ENCODE assay signal across 8 cellular contexts in the genomic region with DNA sequence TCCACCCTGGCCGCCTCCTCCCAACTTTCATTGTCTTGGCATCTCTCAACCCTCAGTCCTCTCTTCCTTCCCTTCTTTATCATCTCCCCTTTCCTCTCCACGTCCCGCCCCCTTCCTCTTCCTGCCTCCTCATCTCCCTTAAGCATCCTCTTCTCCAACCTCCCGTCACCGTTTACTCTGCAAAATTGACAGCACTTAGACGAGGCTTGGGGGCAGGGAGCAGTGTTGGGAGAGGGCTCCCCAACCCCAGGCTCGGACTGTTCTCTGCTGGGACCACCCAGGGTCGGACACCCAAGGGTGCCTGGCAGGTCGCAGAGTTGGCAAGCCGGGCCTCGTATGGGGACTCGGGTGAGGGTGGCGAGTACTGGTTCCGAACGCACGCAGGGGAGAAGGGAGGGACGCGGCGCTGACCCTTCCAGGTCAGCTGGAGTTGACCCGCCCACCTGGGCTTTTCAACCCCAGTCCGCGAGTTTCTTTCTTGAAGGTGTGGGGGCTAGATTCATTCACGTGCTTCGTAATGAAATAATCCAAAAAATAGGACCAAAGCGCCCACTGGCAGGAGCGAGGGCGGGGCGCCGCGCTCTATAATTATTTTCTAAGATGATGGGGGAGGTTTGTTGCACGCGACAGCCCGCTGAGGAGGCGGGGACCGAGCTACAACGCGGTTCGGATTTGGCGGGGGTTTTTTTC. TPM values are rescaled to one million over a fixed set of nuclear protein-coding genes. Genes with fewer than 3 reads are reported as not detected.
DNase-seq lines count a peak whose midpoint lies in the region; ATAC-seq, FAIRE-seq and TF ChIP-seq lines count a peak whose summit lies in the region.

No MANE protein-coding gene starts in this region.

- H3F3A ChIP-seq in GM23248 (ENCODE audit: insufficient read depth) (peaks cover 14% of the 10 kb centered on the region; the same call in 1 of the 2 replicates), OCI-LY1 (ENCODE audit: insufficient read depth, low read length) (no peaks in the 10 kb centered on the region)

- no peaks in the 10 kb centered on the region for H3K9me2 ChIP-seq in GM23248 (ENCODE audit: insufficient read depth)
- no peaks in the 10 kb centered on the region for H3K9me2 ChIP-seq in OCI-LY1 (ENCODE audit: low read depth, low read length)

- H3K9ac ChIP-seq in GM23248, result peak overlapping the region; percentile 79
- H3K9ac ChIP-seq in OCI-LY1 (ENCODE audit: low read length), result peak overlapping the region; percentile 95
- H3K9ac ChIP-seq in HepG2 (ENCODE audit: insufficient read depth, low read depth, low read length), result peak overlapping the region; percentile 79; the same call in 1 of the 2 replicates

- POLR2A ChIA-PET in HepG2 (lab: Yijun Ruan, JAX), result interaction anchor here (0.6 to 7.0 kb wide), 19 partner anchors 8 to 250 kb away, joined by 3 to 145 read pairs (median 8); a partner anchor contains a TSS

- CTCF ChIA-PET in HepG2 (lab: Yijun Ruan, JAX; ENCODE audit: low intra/inter-chr PET ratio, low total read pairs), result interaction anchor here (1.3 kb wide), 1 partner anchor 25 kb away, joined by 4 read pairs; a partner anchor contains a TSS

- no peak for TF ChIP-seq EP300 in HepG2 (IDR thresholded peaks at IDR 0.05; ENCODE audit: low read depth in 2 of 2, low read length in 2 of 2)
- TF ChIP-seq EP300 in HepG2 (CRISPR knock-in tag; IDR thresholded peaks at IDR 0.05; ENCODE audit: borderline replicate concordance), result no peak

- H3K79me2 ChIP-seq in GM23248 (ENCODE audit: insufficient read depth) (peaks cover 35% of the 10 kb centered on the region), OCI-LY1 (ENCODE audit: insufficient read depth, low read length) (no peaks in the 10 kb centered on the region), HepG2 (ENCODE audit: insufficient read depth, low read length) (peaks cover 22% of the 10 kb centered on the region)

- TSS peak; percentile 58 for BruUV-seq in HepG2 (replicated peaks; lab: Mats Ljungman, UMichigan)

- H3K36me3 ChIP-seq in GM23248 (ENCODE audit: low read depth) (no peaks in the 10 kb centered on the region), OCI-LY1 (ENCODE audit: insufficient read depth, low read length) (peaks cover 31% of the 10 kb centered on the region), brain microvascular endothelial cell (replicated peaks) (no peaks in the 10 kb centered on the region), HepG2 (replicated peaks in 1 of 2; ENCODE audit: control insufficient read depth in 1 of 2, insufficient read depth in 2 of 2, low read length in 2 of 2) (peaks cover 1 to 15% of the 10 kb centered on the region in 2 experiments; a peak in 2 of 5 replicates)

- peak overlapping the region; percentile 70 for H3K27ac ChIP-seq in GM23248
- no peak overlapping the region for H3K27ac ChIP-seq in OCI-LY1 (ENCODE audit: low read depth, low read length, poor library complexity, severe bottlenecking)
- no peak overlapping the region for H3K27ac ChIP-seq in brain microvascular endothelial cell
- H3K27ac ChIP-seq in HepG2 (ENCODE audit: extremely low read length, insufficient read depth, low read length), result no peak overlapping the region
- H3K27ac ChIP-seq in substantia nigra (ENCODE audit: low read depth, low read length, poor library complexity, severe bottlenecking), result peak overlapping the region; percentile 72

- no peak for TF ChIP-seq RAD21 in HepG2 (CRISPR knock-in tag; IDR thresholded peaks at IDR 0.05)

- H2AFZ ChIP-seq in GM23248 (peak overlapping the region; percentile 80), OCI-LY1 (ENCODE audit: low read length) (0 out of 2 replicates have a peak overlapping the region, but pooled peaks have one; percentile 19), HepG2 (ENCODE audit: low read length) (no peak overlapping the region)

- H4K20me1 ChIP-seq in GM23248 (ENCODE audit: insufficient read depth) (no peaks in the 10 kb centered on the region), OCI-LY1 (ENCODE audit: insufficient read depth, low read length) (no peaks in the 10 kb centered on the region), HepG2 (ENCODE audit: insufficient read depth, low read length) (peaks cover 11% of the 10 kb centered on the region; the same call in 1 of the 2 replicates)

- peaks cover 24% of the 10 kb centered on the region; the same call in 1 of the 2 replicates for H3K4me1 ChIP-seq in GM23248 (ENCODE audit: insufficient read depth)
- peaks cover 56% of the 10 kb centered on the region for H3K4me1 ChIP-seq in OCI-LY1 (ENCODE audit: insufficient read depth, low read length, severe bottlenecking)
- peaks cover 80% of the 10 kb centered on the region for H3K4me1 ChIP-seq in HepG2 (ENCODE audit: insufficient read depth, low read length)

- WGBS in GM23248 (ENCODE audit: low coverage in 1 of 2, low lambda C conversion rate in 2 of 2, missing lambda C conversion rate in 2 of 2), 2 experiments, result 2 to 3% methylated on average over 28 to 39 of the region's 39 CpGs
- 84% methylated on average over 39 of the region's 39 CpGs for WGBS in HepG2 (ENCODE audit: low lambda C conversion rate)

- DNase-seq in GM23248 (peak; percentile 42), brain microvascular endothelial cell (no peak), HepG2 (ENCODE audit: low spot score) (no peak), substantia nigra (lab: John Stamatoyannopoulos, UW) (peak in 11 of 49 donors; percentile 15 to 66 (median 31)), NCI-H524 treated with DMSO at 0.1 percent for 48 hours (lab: John Stamatoyannopoulos, UW) (no peak), T1000 (lab: John Stamatoyannopoulos, UW) (no peak)

- TF ChIP-seq CTCF in OCI-LY1 (IDR thresholded peaks at IDR 0.05; ENCODE audit: low read length) (no peak), brain microvascular endothelial cell (IDR thresholded peaks at IDR 0.05; ENCODE audit: low read depth, low read length, missing control alignments) (no peak), HepG2 (CRISPR knock-in tag; IDR thresholded peaks at IDR 0.05) (no peak)

- ATAC-seq in HepG2, result no peak
- ATAC-seq in HG02981 (IDR thresholded peaks at IDR 0.05; ENCODE audit: unreplicated experiment), result no peak

- no peak for TF ChIP-seq POLR2A in HepG2 (IDR thresholded peaks at IDR 0.05; ENCODE audit: insufficient read depth in 1 of 2, low read depth in 2 of 2, low read length in 2 of 2)

- intact Hi-C loops in HepG2 (cut with micrococcal nuclease; ENCODE audit: unreplicated experiment), result no loop called here

- FAIRE-seq in HepG2 (lab: Jason Lieb, UNC), result no peak

- H3K4me2 ChIP-seq in GM23248 (ENCODE audit: unreplicated experiment), result peak overlapping the region; percentile 88
- peak overlapping the region; percentile 91 for H3K4me2 ChIP-seq in OCI-LY1 (ENCODE audit: low read length)
- H3K4me2 ChIP-seq in HepG2 (ENCODE audit: low read depth, low read length), result peak overlapping the region; percentile 99; the same call in 1 of the 2 replicates

- no peaks in the 10 kb centered on the region for H3K27me3 ChIP-seq in GM23248 (replicated peaks; ENCODE audit: insufficient read depth)
- H3K27me3 ChIP-seq in OCI-LY1 (ENCODE audit: insufficient read depth, low read length), result no peaks in the 10 kb centered on the region
- H3K27me3 ChIP-seq in brain microvascular endothelial cell (replicated peaks), result no peaks in the 10 kb centered on the region
- peaks cover 0 to 12% of the 10 kb centered on the region in 2 experiments; a peak in 2 of 5 replicates for H3K27me3 ChIP-seq in HepG2 (ENCODE audit: control insufficient read depth in 1 of 2, insufficient read depth in 2 of 2, low read length in 2 of 2)

- H3K9me3 ChIP-seq in GM23248 (ENCODE audit: low read depth) (no peaks in the 10 kb centered on the region), OCI-LY1 (ENCODE audit: low read length) (no peaks in the 10 kb centered on the region), HepG2 (ENCODE audit: low read length) (no peaks in the 10 kb centered on the region)

- peak overlapping the region; percentile 85 for H3K4me3 ChIP-seq in GM23248
- H3K4me3 ChIP-seq in OCI-LY1 (ENCODE audit: low read depth, low read length, poor library complexity, severe bottlenecking), result peak overlapping the region; percentile 93
- peak overlapping the region; percentile 84 for H3K4me3 ChIP-seq in brain microvascular endothelial cell (ENCODE audit: low read depth, low read length)
- peak overlapping the region in 1 of 3 experiments; percentile 93; a peak in 2 of 6 replicates for H3K4me3 ChIP-seq in HepG2 (replicated peaks in 1 of 3; ENCODE audit: insufficient read depth in 1 of 3, low read depth in 2 of 3, low read length in 3 of 3)

- in situ Hi-C loops in GM23248 (cut with MboI), result loop anchor here (10.0 kb wide), 1 partner anchor 200 kb away; a partner anchor contains a TSS
- in situ Hi-C loops in brain microvascular endothelial cell (cut with HindIII; ENCODE audit: low pct_ligation_motif_present, low sequenced_read_pairs), result no loop called here
- in situ Hi-C loops in HepG2 (cut with HindIII; ENCODE audit: extremely low pct_ligation_motif_present, low pct_unique_long_range_greater_than_20kb), result loop anchor here (25.0 kb wide), 1 partner anchor 847 kb away; a partner anchor contains a TSS

RNA-seq across cellular contexts. Expression of a gene that starts 0.8 kb away (rescaled TPM):
- 23.6 and 30.6 TPM in 2 replicates for total RNA-seq in GM23248 (2014; rRNA removed; shearing (Covaris generic))
- polyA plus RNA-seq in GM23248 (2016; fragmentation: Nextera tagmentation; extraction: Ambion mirVana), result 17.5 and 19.3 TPM in 2 replicates
- total RNA-seq in HepG2 (2016; rRNA removed; fragmentation: Illumina TruSeq; extraction: Trizol), result 66.4 and 74.5 TPM in 2 replicates
- total RNA-seq in HepG2 (2016; cell fraction: cytosol; rRNA removed; fragmentation: Illumina TruSeq; extraction: Trizol; ENCODE audit: low read depth), result 27.0 and 29.8 TPM in 2 replicates
- 66.8 and 70.4 TPM in 2 replicates for total RNA-seq in HepG2 (2016; cell fraction: insoluble cytoplasmic fraction; rRNA removed; fragmentation: Illumina TruSeq; extraction: Trizol)
- total RNA-seq in HepG2 (2016; cell fraction: membrane; rRNA removed; fragmentation: Illumina TruSeq; extraction: Trizol), result 60.2 and 69.2 TPM in 2 replicates
- total RNA-seq in HepG2 (2016; cell fraction: nucleus; rRNA removed; fragmentation: Illumina TruSeq; extraction: Trizol), result 26.7 and 29.3 TPM in 2 replicates
- polyA plus RNA-seq in HepG2 (2011; rRNA removed), result 9.8 and 9.9 TPM in 2 replicates
- polyA plus RNA-seq in HepG2 (2011; cell fraction: cytosol; rRNA removed), result 8.4 and 11.4 TPM in 2 replicates
- polyA plus RNA-seq in HepG2 (2011; cell fraction: nucleus; rRNA removed), result 21.8 and 24.6 TPM in 2 replicates
- polyA plus RNA-seq in HepG2 (2012), result 18.6 and 19.8 TPM in 2 replicates
- polyA plus RNA-seq in HepG2 (2016; cell fraction: cytosol; fragmentation: Illumina TruSeq; extraction: Trizol; ENCODE audit: low read depth), result 35.6 and 42.4 TPM in 2 replicates
- polyA plus RNA-seq in HepG2 (2016; cell fraction: insoluble cytoplasmic fraction; fragmentation: Illumina TruSeq; extraction: Trizol; ENCODE audit: low read depth), result 77.4 and 82.7 TPM in 2 replicates
- polyA plus RNA-seq in HepG2 (2016; cell fraction: membrane; fragmentation: Illumina TruSeq; extraction: Trizol; ENCODE audit: low read depth), result 57.3 and 67.2 TPM in 2 replicates
- 45.2 and 52.8 TPM in 2 replicates for polyA plus RNA-seq in HepG2 (2016; cell fraction: nucleus; fragmentation: Illumina TruSeq; extraction: Trizol; ENCODE audit: insufficient read depth, low read depth)
- polyA minus RNA-seq in HepG2 (2011; rRNA and poly(A)+ RNA removed; ENCODE audit: low replicate concordance), result 5.5 and 6.5 TPM in 2 replicates
- polyA minus RNA-seq in HepG2 (2011; cell fraction: cytosol; rRNA and poly(A)+ RNA removed), result 4.8 and 9.2 TPM in 2 replicates
- 15.1 and 19.6 TPM in 2 replicates for polyA minus RNA-seq in HepG2 (2011; cell fraction: nucleus; rRNA and poly(A)+ RNA removed)

RNA-seq across cellular contexts. Expression of a gene that starts 3.2 kb away (rescaled TPM):
- 0.43 and 4.0 TPM in 2 replicates for total RNA-seq in GM23248 (2014; rRNA removed; shearing (Covaris generic))
- polyA plus RNA-seq in GM23248 (2016; fragmentation: Nextera tagmentation; extraction: Ambion mirVana) (1.3 and 2.1 TPM in 2 replicates), HepG2 (2011; rRNA removed) (1.1 and 1.8 TPM in 2 replicates)
- 0.11 and 0.51 TPM in 2 replicates for total RNA-seq in HepG2 (2016; rRNA removed; fragmentation: Illumina TruSeq; extraction: Trizol)
- not detected in 2 replicates for total RNA-seq in HepG2 (2016; cell fraction: cytosol; rRNA removed; fragmentation: Illumina TruSeq; extraction: Trizol; ENCODE audit: low read depth)
- total RNA-seq in HepG2 (2016; cell fraction: insoluble cytoplasmic fraction; rRNA removed; fragmentation: Illumina TruSeq; extraction: Trizol), result 0.76 TPM in 1 of 2 replicates, not detected in the other
- total RNA-seq in HepG2 (2016; cell fraction: membrane; rRNA removed; fragmentation: Illumina TruSeq; extraction: Trizol), result 0.28 TPM in 1 of 2 replicates, not detected in the other
- total RNA-seq in HepG2 (2016; cell fraction: nucleus; rRNA removed; fragmentation: Illumina TruSeq; extraction: Trizol), result 1.1 and 1.4 TPM in 2 replicates
- 0.31 and 0.38 TPM in 2 replicates for polyA plus RNA-seq in HepG2 (2011; cell fraction: cytosol; rRNA removed)
- 16.2 and 16.5 TPM in 2 replicates for polyA plus RNA-seq in HepG2 (2011; cell fraction: nucleus; rRNA removed)
- polyA plus RNA-seq in HepG2 (2012), result 1.6 and 1.7 TPM in 2 replicates
- polyA plus RNA-seq in HepG2 (2016; cell fraction: cytosol; fragmentation: Illumina TruSeq; extraction: Trizol; ENCODE audit: low read depth), result 0.08 TPM in 1 of 2 replicates, not detected in the other
- polyA plus RNA-seq in HepG2 (2016; cell fraction: insoluble cytoplasmic fraction; fragmentation: Illumina TruSeq; extraction: Trizol; ENCODE audit: low read depth), result 0.11 and 0.41 TPM in 2 replicates
- 0.07 and 0.15 TPM in 2 replicates for polyA plus RNA-seq in HepG2 (2016; cell fraction: membrane; fragmentation: Illumina TruSeq; extraction: Trizol; ENCODE audit: low read depth)
- 3.5 and 3.7 TPM in 2 replicates for polyA plus RNA-seq in HepG2 (2016; cell fraction: nucleus; fragmentation: Illumina TruSeq; extraction: Trizol; ENCODE audit: insufficient read depth, low read depth)
- 0.07 and 0.56 TPM in 2 replicates for polyA minus RNA-seq in HepG2 (2011; rRNA and poly(A)+ RNA removed; ENCODE audit: low replicate concordance)
- not detected in 2 replicates for polyA minus RNA-seq in HepG2 (2011; cell fraction: cytosol; rRNA and poly(A)+ RNA removed)
- 1.5 and 2.4 TPM in 2 replicates for polyA minus RNA-seq in HepG2 (2011; cell fraction: nucleus; rRNA and poly(A)+ RNA removed)

RNA-seq across cellular contexts. Expression of a gene that starts 5.1 kb away (rescaled TPM):
- 272 and 296 TPM in 2 replicates for total RNA-seq in GM23248 (2014; rRNA removed; shearing (Covaris generic))
- polyA plus RNA-seq in GM23248 (2016; fragmentation: Nextera tagmentation; extraction: Ambion mirVana) (230 and 235 TPM in 2 replicates), HepG2 (2011; rRNA removed) (43.5 and 65.5 TPM in 2 replicates)
- 22.0 and 22.9 TPM in 2 replicates for total RNA-seq in HepG2 (2016; rRNA removed; fragmentation: Illumina TruSeq; extraction: Trizol)
- total RNA-seq in HepG2 (2016; cell fraction: cytosol; rRNA removed; fragmentation: Illumina TruSeq; extraction: Trizol; ENCODE audit: low read depth), result 3.2 and 3.6 TPM in 2 replicates
- 15.3 and 24.2 TPM in 2 replicates for total RNA-seq in HepG2 (2016; cell fraction: insoluble cytoplasmic fraction; rRNA removed; fragmentation: Illumina TruSeq; extraction: Trizol)
- total RNA-seq in HepG2 (2016; cell fraction: membrane; rRNA removed; fragmentation: Illumina TruSeq; extraction: Trizol), result 7.2 and 7.3 TPM in 2 replicates
- total RNA-seq in HepG2 (2016; cell fraction: nucleus; rRNA removed; fragmentation: Illumina TruSeq; extraction: Trizol), result 15.6 and 17.1 TPM in 2 replicates
- 24.9 and 28.2 TPM in 2 replicates for polyA plus RNA-seq in HepG2 (2011; cell fraction: cytosol; rRNA removed)
- 68.9 and 74.4 TPM in 2 replicates for polyA plus RNA-seq in HepG2 (2011; cell fraction: nucleus; rRNA removed)
- 36.4 and 37.1 TPM in 2 replicates for polyA plus RNA-seq in HepG2 (2012)
- 2.1 TPM in 2 replicates for polyA plus RNA-seq in HepG2 (2016; cell fraction: cytosol; fragmentation: Illumina TruSeq; extraction: Trizol; ENCODE audit: low read depth)
- 14.5 and 16.2 TPM in 2 replicates for polyA plus RNA-seq in HepG2 (2016; cell fraction: insoluble cytoplasmic fraction; fragmentation: Illumina TruSeq; extraction: Trizol; ENCODE audit: low read depth)
- polyA plus RNA-seq in HepG2 (2016; cell fraction: membrane; fragmentation: Illumina TruSeq; extraction: Trizol; ENCODE audit: low read depth), result 4.3 and 4.9 TPM in 2 replicates
- polyA plus RNA-seq in HepG2 (2016; cell fraction: nucleus; fragmentation: Illumina TruSeq; extraction: Trizol; ENCODE audit: insufficient read depth, low read depth), result 18.7 and 20.9 TPM in 2 replicates
- polyA minus RNA-seq in HepG2 (2011; rRNA and poly(A)+ RNA removed; ENCODE audit: low replicate concordance), result 233 and 295 TPM in 2 replicates
- 33.9 and 42.5 TPM in 2 replicates for polyA minus RNA-seq in HepG2 (2011; cell fraction: cytosol; rRNA and poly(A)+ RNA removed)
- polyA minus RNA-seq in HepG2 (2011; cell fraction: nucleus; rRNA and poly(A)+ RNA removed), result 41.5 and 62.7 TPM in 2 replicates

RNA-seq across cellular contexts. Expression of a gene that starts 8.8 kb away (rescaled TPM):
- 169 and 215 TPM in 2 replicates for total RNA-seq in GM23248 (2014; rRNA removed; shearing (Covaris generic))
- polyA plus RNA-seq in GM23248 (2016; fragmentation: Nextera tagmentation; extraction: Ambion mirVana) (74.5 and 76.8 TPM in 2 replicates), HepG2 (2011; rRNA removed) (203 and 255 TPM in 2 replicates)
- 229 and 277 TPM in 2 replicates for total RNA-seq in HepG2 (2016; rRNA removed; fragmentation: Illumina TruSeq; extraction: Trizol)
- 423 and 431 TPM in 2 replicates for total RNA-seq in HepG2 (2016; cell fraction: cytosol; rRNA removed; fragmentation: Illumina TruSeq; extraction: Trizol; ENCODE audit: low read depth)
- total RNA-seq in HepG2 (2016; cell fraction: insoluble cytoplasmic fraction; rRNA removed; fragmentation: Illumina TruSeq; extraction: Trizol), result 196 and 286 TPM in 2 replicates
- 825 and 837 TPM in 2 replicates for total RNA-seq in HepG2 (2016; cell fraction: membrane; rRNA removed; fragmentation: Illumina TruSeq; extraction: Trizol)
- total RNA-seq in HepG2 (2016; cell fraction: nucleus; rRNA removed; fragmentation: Illumina TruSeq; extraction: Trizol), result 134 and 167 TPM in 2 replicates
- 164 and 235 TPM in 2 replicates for polyA plus RNA-seq in HepG2 (2011; cell fraction: cytosol; rRNA removed)
- polyA plus RNA-seq in HepG2 (2011; cell fraction: nucleus; rRNA removed), result 242 and 334 TPM in 2 replicates
- 301 and 452 TPM in 2 replicates for polyA plus RNA-seq in HepG2 (2012)
- polyA plus RNA-seq in HepG2 (2016; cell fraction: cytosol; fragmentation: Illumina TruSeq; extraction: Trizol; ENCODE audit: low read depth), result 608 and 677 TPM in 2 replicates
- polyA plus RNA-seq in HepG2 (2016; cell fraction: insoluble cytoplasmic fraction; fragmentation: Illumina TruSeq; extraction: Trizol; ENCODE audit: low read depth), result 287 and 420 TPM in 2 replicates
- polyA plus RNA-seq in HepG2 (2016; cell fraction: membrane; fragmentation: Illumina TruSeq; extraction: Trizol; ENCODE audit: low read depth), result 1,001 and 1,210 TPM in 2 replicates
- 330 and 379 TPM in 2 replicates for polyA plus RNA-seq in HepG2 (2016; cell fraction: nucleus; fragmentation: Illumina TruSeq; extraction: Trizol; ENCODE audit: insufficient read depth, low read depth)
- polyA minus RNA-seq in HepG2 (2011; rRNA and poly(A)+ RNA removed; ENCODE audit: low replicate concordance), result 512 and 628 TPM in 2 replicates
- 217 and 237 TPM in 2 replicates for polyA minus RNA-seq in HepG2 (2011; cell fraction: cytosol; rRNA and poly(A)+ RNA removed)
- polyA minus RNA-seq in HepG2 (2011; cell fraction: nucleus; rRNA and poly(A)+ RNA removed), result 59.9 and 60.5 TPM in 2 replicates

RNA-seq across cellular contexts. Expression of a gene that starts 24.6 kb away (rescaled TPM):
- total RNA-seq in GM23248 (2014; rRNA removed; shearing (Covaris generic)), result 28.7 and 30.4 TPM in 2 replicates
- 39.5 and 41.8 TPM in 2 replicates for polyA plus RNA-seq in GM23248 (2016; fragmentation: Nextera tagmentation; extraction: Ambion mirVana)
- 103 and 118 TPM in 2 replicates for total RNA-seq in HepG2 (2016; rRNA removed; fragmentation: Illumina TruSeq; extraction: Trizol)
- 18.5 and 19.7 TPM in 2 replicates for total RNA-seq in HepG2 (2016; cell fraction: cytosol; rRNA removed; fragmentation: Illumina TruSeq; extraction: Trizol; ENCODE audit: low read depth)
- 91.9 and 121 TPM in 2 replicates for total RNA-seq in HepG2 (2016; cell fraction: insoluble cytoplasmic fraction; rRNA removed; fragmentation: Illumina TruSeq; extraction: Trizol)
- total RNA-seq in HepG2 (2016; cell fraction: membrane; rRNA removed; fragmentation: Illumina TruSeq; extraction: Trizol), result 25.3 and 25.9 TPM in 2 replicates
- 125 and 140 TPM in 2 replicates for total RNA-seq in HepG2 (2016; cell fraction: nucleus; rRNA removed; fragmentation: Illumina TruSeq; extraction: Trizol)
- 68.4 and 95.8 TPM in 2 replicates for polyA plus RNA-seq in HepG2 (2011; rRNA removed)
- 37.5 and 70.2 TPM in 2 replicates for polyA plus RNA-seq in HepG2 (2011; cell fraction: cytosol; rRNA removed)
- polyA plus RNA-seq in HepG2 (2011; cell fraction: nucleus; rRNA removed), result 159 and 266 TPM in 2 replicates
- 32.0 and 51.7 TPM in 2 replicates for polyA plus RNA-seq in HepG2 (2012)
- polyA plus RNA-seq in HepG2 (2016; cell fraction: cytosol; fragmentation: Illumina TruSeq; extraction: Trizol; ENCODE audit: low read depth), result 11.4 and 13.1 TPM in 2 replicates
- 85.0 and 106 TPM in 2 replicates for polyA plus RNA-seq in HepG2 (2016; cell fraction: insoluble cytoplasmic fraction; fragmentation: Illumina TruSeq; extraction: Trizol; ENCODE audit: low read depth)
- polyA plus RNA-seq in HepG2 (2016; cell fraction: membrane; fragmentation: Illumina TruSeq; extraction: Trizol; ENCODE audit: low read depth), result 15.8 and 19.2 TPM in 2 replicates
- polyA plus RNA-seq in HepG2 (2016; cell fraction: nucleus; fragmentation: Illumina TruSeq; extraction: Trizol; ENCODE audit: insufficient read depth, low read depth), result 240 and 250 TPM in 2 replicates
- polyA minus RNA-seq in HepG2 (2011; rRNA and poly(A)+ RNA removed; ENCODE audit: low replicate concordance), result 158 and 325 TPM in 2 replicates
- polyA minus RNA-seq in HepG2 (2011; cell fraction: cytosol; rRNA and poly(A)+ RNA removed), result 28.8 and 45.0 TPM in 2 replicates
- 109 and 117 TPM in 2 replicates for polyA minus RNA-seq in HepG2 (2011; cell fraction: nucleus; rRNA and poly(A)+ RNA removed)

Comparison
In these comparisons a context has a peak if more than half of its experiments do, and no peak if none do; other contexts are left out.
1. H3K27ac ChIP-seq: peak in GM23248 (single experiment) and substantia nigra (single experiment); none in OCI-LY1 (single experiment), brain microvascular endothelial cell (single experiment) and HepG2 (single experiment).
2. RNA of a gene that starts 5.1 kb away (total RNA-seq): 272 to 296 TPM in GM23248; 3.2 to 24.2 TPM in HepG2; every median in the first group is over 10 times any median in the second.
3. Peak in every context shown above with its lines, with median percentiles within 50 percentile points of each other: H3K4me2 ChIP-seq and H3K9ac ChIP-seq.